Comparison of ENCODE assay signal across 8 cellular contexts in the genomic region with DNA sequence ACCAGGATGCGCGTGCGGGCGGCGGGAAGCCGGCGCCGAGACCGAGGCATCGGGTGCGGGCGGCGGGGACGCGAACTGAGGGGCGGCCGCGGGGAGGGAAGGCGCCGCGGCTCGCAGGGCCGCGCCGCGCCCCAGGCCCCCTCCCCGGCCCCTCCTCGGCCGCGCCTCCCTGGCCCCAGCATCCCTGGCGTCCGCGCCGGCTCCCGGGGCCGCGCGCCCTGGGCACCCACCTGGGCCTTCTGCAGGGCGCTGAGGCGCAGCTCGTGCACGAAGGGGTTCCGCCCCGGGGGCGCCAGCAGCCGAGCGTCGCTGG. TPM values are rescaled to one million over a fixed set of nuclear protein-coding genes. Genes with fewer than 3 reads are reported as not detected.
DNase-seq lines count a peak whose midpoint lies in the region; ATAC-seq and TF ChIP-seq lines count a peak whose summit lies in the region.

No MANE protein-coding gene starts in this region.

- DNase-seq in CD14-positive monocyte (ENCODE audit: low spot score) (no peak), left lung (peak in 1 of 2 donors; percentile 85), upper lobe of right lung (no peak), NCI-H2029 treated with DMSO at 0.1 percent for 48 hours (lab: John Stamatoyannopoulos, UW) (no peak), hippocampal formation (lab: John Stamatoyannopoulos, UW) (no peak)
- peak; percentile 31 for DNase-seq in activated naive CD8-positive, alpha-beta T cell treated with anti-CD3 and anti-CD28 coated beads, Interleukin-2, amount 50 U/mL, for 24 hours

- peak; percentile 28 for ATAC-seq in GM19395 (IDR thresholded peaks at IDR 0.05; ENCODE audit: unreplicated experiment)
- peak; percentile 48 for ATAC-seq in HG03354 (IDR thresholded peaks at IDR 0.05; ENCODE audit: poor library complexity, severe bottlenecking, unreplicated experiment)
- peak; percentile 37 for ATAC-seq in activated naive CD8-positive, alpha-beta T cell treated with anti-CD3 and anti-CD28 coated beads, Interleukin-2, amount 50 U/mL, for 24 hours
- no peak for ATAC-seq in left lung
- ATAC-seq in upper lobe of right lung = peak; percentile 0

- intact Hi-C loops in CD14-positive monocyte (cut with micrococcal nuclease) = loop anchor here (10.0 kb wide), 2 partner anchors 111 to 139 kb away; no protein-coding TSS in a partner anchor
- intact Hi-C loops in left lung (cut with DNase I) = no loop called here
- intact Hi-C loops in upper lobe of right lung (cut with DNase I) = no loop called here

- H3K9me3 ChIP-seq in left lung (no peaks in the 10 kb centered on the region), upper lobe of right lung (no peaks in the 10 kb centered on the region)

- no peaks in the 10 kb centered on the region for H3K9me3 Mint-ChIP-seq in CD14-positive monocyte
- H3K9me3 Mint-ChIP-seq in activated naive CD8-positive, alpha-beta T cell treated with anti-CD3 and anti-CD28 coated beads, Interleukin-2, amount 50 U/mL, for 24 hours = no peaks in the 10 kb centered on the region

- H3K4me1 ChIP-seq in left lung = peaks cover 11 to 22% of the 10 kb centered on the region in 2 donors
- H3K4me1 ChIP-seq in upper lobe of right lung = peaks cover 25% of the 10 kb centered on the region

- peak overlapping the region in 1 of 7 donors; percentile 30 for H3K27ac Mint-ChIP-seq in CD14-positive monocyte
- H3K27ac Mint-ChIP-seq in activated naive CD8-positive, alpha-beta T cell treated with anti-CD3 and anti-CD28 coated beads, Interleukin-2, amount 50 U/mL, for 24 hours = no peak overlapping the region

- peaks cover 36 to 39% of the 10 kb centered on the region in 2 donors for H3K36me3 Mint-ChIP-seq in CD14-positive monocyte
- H3K36me3 Mint-ChIP-seq in activated naive CD8-positive, alpha-beta T cell treated with anti-CD3 and anti-CD28 coated beads, Interleukin-2, amount 50 U/mL, for 24 hours (ENCODE audit: low read depth) = peaks cover 22% of the 10 kb centered on the region

- no peak for TF ChIP-seq CTCF in CD14-positive monocyte (IDR thresholded peaks at IDR 0.05)
- no peak for TF ChIP-seq CTCF in left lung (IDR thresholded peaks at IDR 0.05)
- no peak for TF ChIP-seq CTCF in upper lobe of right lung (IDR thresholded peaks at IDR 0.05)

- peak overlapping the region; percentile 67 to 77 for H3K4me3 ChIP-seq in left lung
- H3K4me3 ChIP-seq in upper lobe of right lung = peak overlapping the region; percentile 73

- H3K36me3 ChIP-seq in left lung (peaks cover 0 to 29% of the 10 kb centered on the region in 2 donors), upper lobe of right lung (peaks cover 24% of the 10 kb centered on the region)

- H3K4me3 Mint-ChIP-seq in CD14-positive monocyte = peak overlapping the region; percentile 57 to 95
- peak overlapping the region; percentile 88 for H3K4me3 Mint-ChIP-seq in activated naive CD8-positive, alpha-beta T cell treated with anti-CD3 and anti-CD28 coated beads, Interleukin-2, amount 50 U/mL, for 24 hours

- H3K27me3 ChIP-seq in left lung (no peaks in the 10 kb centered on the region), upper lobe of right lung (no peaks in the 10 kb centered on the region)

- H3K27ac ChIP-seq in left lung = peak overlapping the region; percentile 81 to 91
- peak overlapping the region; percentile 81 for H3K27ac ChIP-seq in upper lobe of right lung

- peaks cover 22% of the 10 kb centered on the region for H3K4me1 Mint-ChIP-seq in CD14-positive monocyte
- peaks cover 49% of the 10 kb centered on the region for H3K4me1 Mint-ChIP-seq in activated naive CD8-positive, alpha-beta T cell treated with anti-CD3 and anti-CD28 coated beads, Interleukin-2, amount 50 U/mL, for 24 hours

- H3K27me3 Mint-ChIP-seq in CD14-positive monocyte (ENCODE audit: low read depth in 3 of 3) = peaks cover 0 to 8% (median 8%) of the 10 kb centered on the region in 3 donors
- no peaks in the 10 kb centered on the region for H3K27me3 Mint-ChIP-seq in activated naive CD8-positive, alpha-beta T cell treated with anti-CD3 and anti-CD28 coated beads, Interleukin-2, amount 50 U/mL, for 24 hours

RNA-seq across cellular contexts. Expression of a gene that starts 0.3 kb away (rescaled TPM):
- polyA plus RNA-seq in CD14-positive monocyte = 10 to 100 TPM; 34.1 to 34.8 TPM
- total RNA-seq in left lung (100 to 1,000 TPM; 458 to 751 TPM), upper lobe of right lung (690 TPM)

Comparison
In these comparisons a context has a peak if more than half of its experiments do, and no peak if none do; other contexts are left out.
1. intact Hi-C loops: an anchor here in CD14-positive monocyte (10.0 kb wide); none called in left lung and upper lobe of right lung.